9 cellular contexts compared by ENCODE assay signal in genomic region chr20:22583773-22584629, GRCh38. TPM values are rescaled to one million over a fixed set of nuclear protein-coding genes. Genes with fewer than 3 reads are reported as not detected.
DNase-seq lines count a peak whose midpoint lies in the region; ATAC-seq and TF ChIP-seq lines count a peak whose summit lies in the region.
"Had no signal": no experiment of that assay in that cellular context is flagged by ENCODE, and none has a peak within 500 bp of the region (broad histone marks: within the 10 kb centered on the region; RNA-seq: fewer than 3 reads in every experiment).

Gene FOXA2 (minus strand): TSS chr20:22584572. CDS start chr20:22584278, 294 bp downstream.

- no peaks in the 10 kb centered on the region for H3K9me3 ChIP-seq in esophagus squamous epithelium

- H3K36me3 ChIP-seq in esophagus squamous epithelium = no peaks in the 10 kb centered on the region
- H3K36me3 ChIP-seq in rectal smooth muscle tissue (ENCODE audit: control insufficient read depth, insufficient read depth, low read length) = no peaks in the 10 kb centered on the region

- DNase-seq in HEK293T (ENCODE audit: extremely low spot score) (peak; percentile 17), NCI-H226 (peak; percentile 63), esophagus squamous epithelium (lab: John Stamatoyannopoulos, UW) (no peak), iPS-NIHi11 (ENCODE audit: low spot score) (no peak)
- DNase-seq in activated CD4-positive, CD25-positive, alpha-beta regulatory T cell treated with anti-CD3 and anti-CD28 coated beads, Interleukin-2, amount 50 U/mL, for 72 hours = no peak

- no peak for TF ChIP-seq POLR2A in esophagus squamous epithelium (IDR thresholded peaks at IDR 0.05)

- intact Hi-C loops in esophagus squamous epithelium (cut with DNase I) = no loop called here

- WGBS in esophagus squamous epithelium, 2 donors = 0 to 16% methylated on average over 17 to 18 of the region's 58 CpGs

- TF ChIP-seq CTCF in esophagus squamous epithelium (IDR thresholded peaks at IDR 0.05) = no peak

- peak within 1 kb of the TSS; percentile 1 to 58 (median 16) for H3K4me3 ChIP-seq in esophagus squamous epithelium
- peak within 1 kb of the TSS; percentile 62 for H3K4me3 ChIP-seq in rectal smooth muscle tissue (ENCODE audit: low read length)

- CTCF ChIA-PET in HEK293T (lab: Yijun Ruan, JAX) = no interaction called here

- no peak within 1 kb of the TSS for H3K27ac ChIP-seq in esophagus squamous epithelium
- no peak within 1 kb of the TSS for H3K27ac ChIP-seq in rectal smooth muscle tissue (ENCODE audit: low read depth, low read length)

- H3K4me1 ChIP-seq in esophagus squamous epithelium (peaks cover 19 to 53% (median 29%) of the 10 kb centered on the region in 3 donors), rectal smooth muscle tissue (ENCODE audit: control insufficient read depth, insufficient read depth, low read length) (no peaks in the 10 kb centered on the region)

- POLR2A ChIA-PET in HEK293T (lab: Yijun Ruan, JAX) = no interaction called here

- no peak within 1 kb of the TSS for H3K9ac ChIP-seq in rectal smooth muscle tissue (ENCODE audit: low read length)

- peaks cover 21 to 100% (median 37%) of the 10 kb centered on the region in 4 donors for H3K27me3 ChIP-seq in esophagus squamous epithelium
- peaks cover 25% of the 10 kb centered on the region for H3K27me3 ChIP-seq in rectal smooth muscle tissue (ENCODE audit: control insufficient read depth, insufficient read depth, low read length)

- no peak for ATAC-seq in HG02884 (IDR thresholded peaks at IDR 0.05; ENCODE audit: unreplicated experiment)

TF ChIP-seq in HEK293T, 16 proteins besides CTCF, POLR2A, EP300 and RAD21:
- no peak for TF ChIP-seq FOXA1 (IDR thresholded peaks at IDR 0.05)
- TF ChIP-seq NFRKB (IDR thresholded peaks at IDR 0.05) = no peak
- TF ChIP-seq TARDBP (IDR thresholded peaks at IDR 0.05) = no peak
- TF ChIP-seq HDGF (IDR thresholded peaks at IDR 0.05; ENCODE audit: borderline replicate concordance) = no peak
- TF ChIP-seq CTBP1 (IDR thresholded peaks at IDR 0.05; ENCODE audit: borderline replicate concordance) = no peak
- TF ChIP-seq SUZ12 (IDR thresholded peaks at IDR 0.05) = no peak
- no peak for TF ChIP-seq FOXK2 (IDR thresholded peaks at IDR 0.05)
- TF ChIP-seq PKNOX1 (IDR thresholded peaks at IDR 0.05) = no peak
- no peak for TF ChIP-seq FOXM1 (IDR thresholded peaks at IDR 0.05; ENCODE audit: borderline replicate concordance)
- TF ChIP-seq BHLHE40 (IDR thresholded peaks at IDR 0.05; ENCODE audit: borderline replicate concordance) = no peak
- TF ChIP-seq ELF4 (IDR thresholded peaks at IDR 0.05) = no peak

RNA-seq across cellular contexts. Expression of gene FOXA2, which starts in this region (rescaled TPM):
- under 1 TPM in 1 of 4 donors, not detected in 3; 0.13 TPM for total RNA-seq in esophagus squamous epithelium
- total RNA-seq: fibroblast of villous mesenchyme, NCI-H460 had no signal

Comparison
In these comparisons a context has a peak if more than half of its experiments do, and no peak if none do; other contexts are left out.
1. DNase-seq: peak in HEK293T (single experiment) and NCI-H226 (single experiment); none in esophagus squamous epithelium (single experiment), activated CD4-positive, CD25-positive, alpha-beta regulatory T cell treated with anti-CD3 and anti-CD28 coated beads, Interleukin-2, amount 50 U/mL, for 72 hours (single experiment) and iPS-NIHi11 (single experiment).